9 cellular contexts compared by ENCODE assay signal in the genomic region with DNA sequence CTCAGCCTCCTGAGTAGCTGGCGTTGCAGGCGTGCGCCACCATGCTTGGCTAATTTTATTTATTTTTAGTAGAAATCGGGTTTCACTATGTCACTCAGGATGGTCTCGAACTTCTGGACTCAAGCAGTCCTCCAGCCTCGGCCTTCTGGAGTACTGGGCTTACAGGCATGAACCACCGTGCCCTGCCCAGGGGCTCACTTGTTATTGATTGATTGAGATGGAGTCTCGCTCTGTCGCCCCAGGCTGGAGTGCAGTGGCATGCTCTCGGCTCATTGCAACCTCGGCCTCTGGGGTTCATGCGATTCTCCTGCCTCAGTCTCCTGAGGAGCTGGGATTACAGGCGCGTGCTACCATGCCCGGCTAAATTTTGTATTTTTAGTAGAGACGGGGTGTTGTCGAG. TPM values are rescaled to one million over a fixed set of nuclear protein-coding genes. Genes with fewer than 3 reads are reported as not detected.
DNase-seq lines count a peak whose midpoint lies in the region; ATAC-seq and TF ChIP-seq lines count a peak whose summit lies in the region.
"Had no signal": no experiment of that assay in that cellular context is flagged by ENCODE, and none has a peak within 500 bp of the region (broad histone marks: within the 10 kb centered on the region; RNA-seq: fewer than 3 reads in every experiment).

No MANE protein-coding gene starts in this region.

- H3K4me3 Mint-ChIP-seq in activated CD4-positive, alpha-beta T cell treated with anti-CD3 and anti-CD28 coated beads for 36 hours: peak overlapping the region; percentile 98
- peak overlapping the region; percentile 98 for H3K4me3 Mint-ChIP-seq in activated CD8-positive, alpha-beta T cell treated with anti-CD3 and anti-CD28 coated beads, Interleukin-2, amount 10 ng/mL, durations not matched to agents 7 days and 5 days

- POLR2A ChIA-PET in activated CD4-positive, alpha-beta T cell treated with anti-CD3 and anti-CD28 coated beads for 36 hours (lab: Charles Lee): interaction anchor here (0.6 kb wide), 1 partner anchor 14 kb away, joined by 10 read pairs; no protein-coding TSS in a partner anchor
- POLR2A ChIA-PET in activated CD8-positive, alpha-beta T cell treated with anti-CD3 and anti-CD28 coated beads, Interleukin-2, amount 10 ng/mL, durations not matched to agents 7 days and 5 days (lab: Charles Lee): no interaction called here

- TF ChIP-seq POLR2A in stomach (IDR thresholded peaks at IDR 0.05): no peak

- WGBS in stomach, 5 donors: 89 to 97% (median 94%) methylated on average over 17 of the region's 17 CpGs

- H3K27me3 ChIP-seq in iPS-15b (ENCODE audit: control insufficient read depth, insufficient read depth, low read length): no peaks in the 10 kb centered on the region
- no peaks in the 10 kb centered on the region for H3K27me3 ChIP-seq in stomach

- H3K9me3 ChIP-seq in iPS-15b (ENCODE audit: control insufficient read depth, insufficient read depth, low read length): no peaks in the 10 kb centered on the region
- no peaks in the 10 kb centered on the region for H3K9me3 ChIP-seq in stomach

- H3K27ac Mint-ChIP-seq in activated CD4-positive, alpha-beta T cell treated with anti-CD3 and anti-CD28 coated beads for 36 hours: peak overlapping the region; percentile 8
- no peak overlapping the region for H3K27ac Mint-ChIP-seq in activated CD8-positive, alpha-beta T cell treated with anti-CD3 and anti-CD28 coated beads, Interleukin-2, amount 10 ng/mL, durations not matched to agents 7 days and 5 days

- no peaks in the 10 kb centered on the region for H3K27me3 Mint-ChIP-seq in activated CD4-positive, alpha-beta T cell treated with anti-CD3 and anti-CD28 coated beads for 36 hours
- H3K27me3 Mint-ChIP-seq in activated CD8-positive, alpha-beta T cell treated with anti-CD3 and anti-CD28 coated beads, Interleukin-2, amount 10 ng/mL, durations not matched to agents 7 days and 5 days (ENCODE audit: low read depth): no peaks in the 10 kb centered on the region

- peak overlapping the region; percentile 73 for H3K9ac ChIP-seq in iPS-15b (ENCODE audit: low read depth, low read length)

- H3K4me3 ChIP-seq in iPS-15b (ENCODE audit: low read depth, low read length) (peak overlapping the region; percentile 98), stomach (peak overlapping the region; percentile 78 to 88 (median 88))

- peaks cover 6% of the 10 kb centered on the region for H3K36me3 ChIP-seq in iPS-15b (ENCODE audit: control insufficient read depth, insufficient read depth, low read length)
- H3K36me3 ChIP-seq in stomach: no peaks in the 10 kb centered on the region

- peaks cover 19% of the 10 kb centered on the region for H3K4me1 ChIP-seq in iPS-15b (ENCODE audit: control insufficient read depth, insufficient read depth, low read length)
- peaks cover 29 to 84% (median 57%) of the 10 kb centered on the region in 4 donors for H3K4me1 ChIP-seq in stomach

- ATAC-seq in activated CD4-positive, alpha-beta T cell treated with anti-CD3 and anti-CD28 coated beads for 36 hours: no peak
- no peak for ATAC-seq in activated CD8-positive, alpha-beta T cell treated with anti-CD3 and anti-CD28 coated beads, Interleukin-2, amount 10 ng/mL, durations not matched to agents 7 days and 5 days

- peaks cover 57% of the 10 kb centered on the region for H3K4me1 Mint-ChIP-seq in activated CD4-positive, alpha-beta T cell treated with anti-CD3 and anti-CD28 coated beads for 36 hours
- H3K4me1 Mint-ChIP-seq in activated CD8-positive, alpha-beta T cell treated with anti-CD3 and anti-CD28 coated beads, Interleukin-2, amount 10 ng/mL, durations not matched to agents 7 days and 5 days (ENCODE audit: low read depth): peaks cover 61% of the 10 kb centered on the region

- DNase-seq in activated CD4-positive, alpha-beta T cell treated with anti-CD3 and anti-CD28 coated beads for 36 hours: no peak
- DNase-seq in activated CD4-positive, alpha-beta T cell treated with anti-CD3 and anti-CD28 coated beads, Interleukin-2, amount 50 U/mL, for 1 hour: no peak
- DNase-seq in activated CD8-positive, alpha-beta T cell treated with anti-CD3 and anti-CD28 coated beads, Interleukin-2, amount 10 ng/mL, durations not matched to agents 7 days and 5 days: no peak
- DNase-seq in stomach (no peak), pons (ENCODE audit: low spot score) (no peak), ecto neural progenitor cell (ENCODE audit: low spot score) (no peak)
- DNase-seq in effector CD4-positive, alpha-beta T cell: no peak
- DNase-seq: NCI-H2029 treated with DMSO at 0.1 percent for 48 hours had no signal

- CTCF ChIA-PET in activated CD4-positive, alpha-beta T cell treated with anti-CD3 and anti-CD28 coated beads for 36 hours (lab: Charles Lee): no interaction called here
- CTCF ChIA-PET in activated CD8-positive, alpha-beta T cell treated with anti-CD3 and anti-CD28 coated beads, Interleukin-2, amount 10 ng/mL, durations not matched to agents 7 days and 5 days (lab: Charles Lee): no interaction called here

- no peak for TF ChIP-seq CTCF in stomach (IDR thresholded peaks at IDR 0.05)

- no peak overlapping the region for H3K27ac ChIP-seq in stomach

- peaks cover 42% of the 10 kb centered on the region for H3K36me3 Mint-ChIP-seq in activated CD4-positive, alpha-beta T cell treated with anti-CD3 and anti-CD28 coated beads for 36 hours (ENCODE audit: low read depth)
- peaks cover 23% of the 10 kb centered on the region for H3K36me3 Mint-ChIP-seq in activated CD8-positive, alpha-beta T cell treated with anti-CD3 and anti-CD28 coated beads, Interleukin-2, amount 10 ng/mL, durations not matched to agents 7 days and 5 days (ENCODE audit: low read depth)

- H3K9me3 Mint-ChIP-seq in activated CD4-positive, alpha-beta T cell treated with anti-CD3 and anti-CD28 coated beads for 36 hours (ENCODE audit: low read depth): no peaks in the 10 kb centered on the region
- no peaks in the 10 kb centered on the region for H3K9me3 Mint-ChIP-seq in activated CD8-positive, alpha-beta T cell treated with anti-CD3 and anti-CD28 coated beads, Interleukin-2, amount 10 ng/mL, durations not matched to agents 7 days and 5 days (ENCODE audit: insufficient read depth)

- no peak for TF ChIP-seq EP300 in stomach (IDR thresholded peaks at IDR 0.05)

- intact Hi-C loops in activated CD4-positive, alpha-beta T cell treated with anti-CD3 and anti-CD28 coated beads for 36 hours (cut with DNase I, micrococcal nuclease): loop anchor here in 1 of 2 experiments (2.0 to 10.0 kb wide), 4 partner anchors 563 to 1317 kb away; a partner anchor contains a TSS
- intact Hi-C loops in stomach (cut with DNase I; ENCODE audit: low total_unique reads): no loop called here

RNA-seq across cellular contexts. Expression of a gene that starts 1.6 kb away (rescaled TPM):
- total RNA-seq in activated CD4-positive, alpha-beta T cell treated with anti-CD3 and anti-CD28 coated beads for 36 hours: 100 to 1,000 TPM; 243 to 268 TPM
- total RNA-seq in activated CD8-positive, alpha-beta T cell treated with anti-CD3 and anti-CD28 coated beads, Interleukin-2, amount 10 ng/mL, durations not matched to agents 7 days and 5 days: 100 to 1,000 TPM; 106 to 108 TPM
- total RNA-seq in stomach: 10 to 100 TPM; 21.6 to 79.1 (median 48.8) TPM
- polyA plus RNA-seq in stomach: 10 to 100 TPM; 29.3 to 44.5 (median 29.9) TPM

RNA-seq across cellular contexts. Expression of a gene that starts 27.1 kb away (rescaled TPM):
- 10 to 100 TPM; 25.7 to 32.2 TPM for total RNA-seq in activated CD4-positive, alpha-beta T cell treated with anti-CD3 and anti-CD28 coated beads for 36 hours
- total RNA-seq in activated CD8-positive, alpha-beta T cell treated with anti-CD3 and anti-CD28 coated beads, Interleukin-2, amount 10 ng/mL, durations not matched to agents 7 days and 5 days: 10 to 100 TPM; 27.2 to 29.5 TPM
- total RNA-seq in stomach: 10 to 100 TPM in 1 of 5 donors, 1 to 10 TPM in 3, under 1 TPM in 1; 0.29 to 16.5 (median 6.4) TPM
- polyA plus RNA-seq in stomach: 10 to 100 TPM; 21.3 to 45.1 (median 23.3) TPM
